In the genomic region with DNA sequence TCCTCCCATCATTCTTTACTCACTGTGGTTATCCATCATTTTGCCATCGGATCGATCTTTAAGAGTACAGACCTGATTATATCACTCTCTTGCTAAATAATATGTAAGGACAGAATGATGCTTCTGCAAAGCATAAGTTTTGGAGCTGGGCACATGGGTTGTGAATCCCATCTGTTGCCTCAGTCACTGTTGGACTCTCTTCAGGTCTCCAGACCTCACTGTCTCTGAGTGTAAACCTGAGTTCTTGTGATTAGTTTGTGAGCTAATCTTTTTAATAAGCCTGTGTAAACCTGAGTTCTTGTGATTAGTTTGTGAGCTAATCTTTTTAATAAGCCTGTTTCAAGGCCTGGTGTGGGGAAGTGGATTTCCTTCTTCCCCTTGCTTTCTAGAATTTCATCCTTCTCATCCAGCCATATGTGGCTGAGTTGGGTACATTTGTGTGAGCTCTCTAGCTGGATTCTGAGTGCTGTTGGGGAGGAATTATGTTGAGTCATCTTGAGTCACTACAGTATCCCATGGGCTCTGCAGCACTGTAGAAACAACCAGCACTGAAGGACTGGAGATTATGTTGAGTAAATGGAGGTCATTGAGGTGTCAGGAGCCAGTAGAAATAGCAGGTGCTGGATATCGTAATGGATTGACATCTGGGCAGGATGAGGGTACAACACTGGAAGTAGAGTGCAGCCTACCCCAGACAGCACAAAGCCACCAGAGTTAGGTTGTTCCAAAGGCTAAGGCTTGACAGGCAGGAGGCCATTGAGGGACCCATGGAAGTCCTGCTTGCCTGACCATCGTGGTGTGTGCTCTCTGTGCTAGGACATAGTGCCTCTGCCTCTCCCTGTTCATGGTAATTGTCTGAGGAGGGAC, we compare ENCODE assay signal across 11 cellular contexts. TPM values are rescaled to one million over a fixed set of nuclear protein-coding genes. Genes with fewer than 3 reads are reported as not detected.
DNase-seq lines count a peak whose midpoint lies in the region; ATAC-seq, FAIRE-seq and TF ChIP-seq lines count a peak whose summit lies in the region.
"Had no signal": no experiment of that assay in that cellular context is flagged by ENCODE, and none has a peak within 500 bp of the region (broad histone marks: within the 10 kb centered on the region; RNA-seq: fewer than 3 reads in every experiment).

No MANE protein-coding gene starts in this region.

- H3K27ac ChIP-seq in tibial nerve, result no peak overlapping the region

- H3K9me3 ChIP-seq in tibial nerve, result no peaks in the 10 kb centered on the region

- H3K36me3 ChIP-seq in tibial nerve, result peaks cover 0 to 45% (median 0%) of the 10 kb centered on the region in 3 donors

- 91 to 94% methylated on average over 4 of the region's 4 CpGs for WGBS in tibial nerve, 2 donors

- peak; percentile 76 for DNase-seq in GM04503 (ENCODE audit: low read depth)
- DNase-seq in RCC 7860 (ENCODE audit: low spot score), result peak; percentile 83
- DNase-seq in epithelial cell of esophagus (ENCODE audit: low read depth), result peak; percentile 83
- DNase-seq in pulmonary artery endothelial cell (ENCODE audit: low read depth, low spot score), result peak; percentile 29
- DNase-seq in SHP77 treated with DMSO at 0.1 percent for 48 hours (lab: John Stamatoyannopoulos, UW), result no peak
- DNase-seq in tibial nerve (ENCODE audit: low spot score in 2 of 2), result no peak
- DNase-seq: effector memory CD4-positive, alpha-beta T cell; occipital lobe had no signal

- H3K4me3 ChIP-seq in epithelial cell of esophagus (ENCODE audit: low read length) (no peak overlapping the region), tibial nerve (no peak overlapping the region)

- no peak for TF ChIP-seq POLR2A in tibial nerve (IDR thresholded peaks at IDR 0.05)

- TF ChIP-seq CTCF in epithelial cell of esophagus (IDR thresholded peaks at IDR 0.05; ENCODE audit: insufficient read depth, low read depth, low read length, missing control alignments) (no peak), tibial nerve (IDR thresholded peaks at IDR 0.05) (no peak)

- no peak for TF ChIP-seq EP300 in tibial nerve (IDR thresholded peaks at IDR 0.05)

- no peaks in the 10 kb centered on the region for H3K27me3 ChIP-seq in tibial nerve

- ATAC-seq in HG02571 (IDR thresholded peaks at IDR 0.05; ENCODE audit: unreplicated experiment) (no peak), GM21447 (IDR thresholded peaks at IDR 0.05; ENCODE audit: unreplicated experiment) (no peak)

- FAIRE-seq in RCC 7860 (lab: Jason Lieb, UNC), result peak; percentile 89
- FAIRE-seq: TTC549 had no signal

- peaks cover 0 to under 1% (median 0%) of the 10 kb centered on the region in 4 donors for H3K4me1 ChIP-seq in tibial nerve

RNA-seq across cellular contexts. Expression of a gene that starts 52.4 kb away (rescaled TPM):
- total RNA-seq in pulmonary artery endothelial cell (80.4 and 82.5 TPM in 2 replicates), tibial nerve (100 to 1,000 TPM; 120 to 224 (median 151) TPM)

Comparison
In these comparisons a context has a peak if more than half of its experiments do, and no peak if none do; other contexts are left out.
1. DNase-seq: peak in GM04503 (single experiment), RCC 7860 (single experiment), epithelial cell of esophagus (single experiment) and pulmonary artery endothelial cell (single experiment); none in SHP77 treated with DMSO at 0.1 percent for 48 hours (single experiment) and tibial nerve (0 of 2).